ENCODE assay signal across 8 cellular contexts in the genomic region with DNA sequence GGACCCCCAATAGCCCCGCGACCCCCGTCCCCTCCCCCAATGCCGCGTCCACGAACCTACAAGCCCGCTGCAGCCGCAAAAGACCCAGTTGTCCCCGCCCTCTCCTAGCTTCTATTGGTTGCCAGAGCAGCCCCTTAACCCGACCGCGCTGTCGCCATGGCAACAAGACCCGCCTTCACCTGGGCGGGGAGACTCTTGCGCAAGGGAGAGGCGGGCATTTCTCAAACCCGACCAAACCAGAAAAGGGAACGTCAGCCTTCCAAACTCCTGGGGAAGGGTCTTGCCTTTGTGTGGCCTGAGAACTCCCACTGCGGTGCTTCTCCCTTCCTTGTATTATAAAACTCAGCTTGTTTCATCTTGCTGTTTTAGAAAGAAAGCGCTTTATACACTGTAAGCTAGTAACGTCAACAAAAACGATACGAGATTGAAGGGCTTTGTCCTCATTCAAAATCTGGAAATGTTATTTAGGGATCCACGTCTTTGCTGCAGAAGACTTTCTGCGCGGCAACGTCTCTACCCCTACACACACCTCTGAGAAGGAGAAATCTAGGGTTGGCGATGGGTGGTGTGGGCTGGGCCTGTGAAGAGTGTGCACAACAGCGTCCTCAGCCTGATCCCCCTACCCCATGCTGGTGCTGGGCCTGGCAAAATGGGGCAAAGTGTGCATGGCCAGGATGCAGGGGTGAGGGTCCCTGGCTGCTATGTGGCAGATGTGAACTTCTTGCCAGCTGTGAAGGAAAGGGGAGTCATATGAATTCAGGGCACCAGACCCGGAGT. TPM values are rescaled to one million over a fixed set of nuclear protein-coding genes. Genes with fewer than 3 reads are reported as not detected.
DNase-seq lines count a peak whose midpoint lies in the region; ATAC-seq, FAIRE-seq and TF ChIP-seq lines count a peak whose summit lies in the region.

A gene (minus strand): TSS at position 86 of the 777 bp plus-strand sequence. CDS start 551 bp downstream, outside the sequence.

- H3K4me3 ChIP-seq in AG09309 (ENCODE audit: control insufficient read depth, low read depth, low read length) (peak within 1 kb of the TSS; percentile 87), keratinocyte (ENCODE audit: control insufficient read depth in 2 of 3, extremely low read depth in 1 of 3, insufficient read depth in 2 of 3, low read depth in 1 of 3, low read length in 3 of 3) (peak within 1 kb of the TSS; percentile 60 to 74 (median 71))

- no peaks in the 10 kb centered on the region for H3K9me1 ChIP-seq in keratinocyte (ENCODE audit: control insufficient read depth, extremely low read depth, insufficient read depth, low read length)

- dilution Hi-C loops in keratinocyte (cut with MboI; ENCODE audit: extremely low pct_ligation_motif_present, low sequenced_read_pairs), result no loop called here

- peak within 1 kb of the TSS; percentile 68 for H3K9ac ChIP-seq in keratinocyte (ENCODE audit: control insufficient read depth, extremely low read depth, insufficient read depth, low read length)

- H3K4me1 ChIP-seq in keratinocyte (ENCODE audit: control insufficient read depth, extremely low read depth, insufficient read depth, low read length), result peaks cover 10% of the 10 kb centered on the region

- peaks cover 3% of the 10 kb centered on the region for H3K79me2 ChIP-seq in keratinocyte (ENCODE audit: control insufficient read depth, insufficient read depth, low read length)

- TF ChIP-seq CTCF in AG09309 (IDR thresholded peaks at IDR 0.05; ENCODE audit: control insufficient read depth, insufficient read depth, low read depth, low read length, missing control alignments) (no peak), keratinocyte (optimal IDR thresholded peaks at IDR 0.05 in 1 of 3, IDR thresholded peaks at IDR 0.05 in 1 of 3, conservative IDR thresholded peaks at IDR 0.05 in 1 of 3; ENCODE audit: extremely low read depth in 1 of 3, insufficient read depth in 2 of 3, low read length in 3 of 3) (no peak)

- H2AFZ ChIP-seq in keratinocyte (ENCODE audit: control insufficient read depth, low read length), result peak within 1 kb of the TSS; percentile 98

- peaks cover 9% of the 10 kb centered on the region for H3K27me3 ChIP-seq in keratinocyte (ENCODE audit: control insufficient read depth, extremely low read depth, insufficient read depth, low read length)

- DNase-seq in AG09309 (ENCODE audit: low read depth), result peak; percentile 67
- DNase-seq in GM19239 (ENCODE audit: insufficient read length, low spot score), result peak; percentile 95
- DNase-seq in NCI-H510A treated with DMSO at 0.1 percent for 48 hours (lab: John Stamatoyannopoulos, UW), result peak; percentile 89
- DNase-seq in activated CD4-positive, alpha-beta T cell treated with anti-CD3 and anti-CD28 coated beads for 1 hour, result peak; percentile 98
- peak; percentile 87 to 95 for DNase-seq in cerebellar nuclear complex (lab: John Stamatoyannopoulos, UW)
- peak; percentile 59 for DNase-seq in keratinocyte (ENCODE audit: low read depth, low spot score)
- peak; percentile 97 to 99 (median 98) for DNase-seq in stimulated activated CD4-positive, alpha-beta T cell treated with anti-CD3 and anti-CD28 coated beads, Interleukin-12 subunit alpha, Interleukin-12 subunit beta, amount 100 ng/mL, for 48 hours (ENCODE audit: low read depth in 2 of 3, low spot score in 1 of 3)

- peaks cover 5 to 6% of the 10 kb centered on the region in 2 experiments for H3K36me3 ChIP-seq in keratinocyte (ENCODE audit: control insufficient read depth in 2 of 2, extremely low read depth in 1 of 2, insufficient read depth in 2 of 2, low read length in 2 of 2)

- H4K20me1 ChIP-seq in keratinocyte (ENCODE audit: control insufficient read depth, extremely low read depth, insufficient read depth, low read length), result no peaks in the 10 kb centered on the region

- no peaks in the 10 kb centered on the region for H3K9me3 ChIP-seq in keratinocyte (ENCODE audit: control insufficient read depth, low read depth, low read length)

- H3K27ac ChIP-seq in keratinocyte (ENCODE audit: control insufficient read depth, insufficient read depth, low read length), result peak within 1 kb of the TSS; percentile 53

- H3K4me2 ChIP-seq in keratinocyte (ENCODE audit: control insufficient read depth, extremely low read depth, insufficient read depth, low read depth, low read length), result peak within 1 kb of the TSS; percentile 99

- FAIRE-seq in GM19239 (lab: Jason Lieb, UNC) (peak; percentile 87), keratinocyte (lab: Jason Lieb, UNC) (peak; percentile 53)

- ATAC-seq in HG03442 (IDR thresholded peaks at IDR 0.05; ENCODE audit: unreplicated experiment), result peak; percentile 97

RNA-seq across cellular contexts. Expression of the gene that starts here (rescaled TPM):
- 56.0 to 106 TPM (median 59.8 TPM) in 3 replicates for polyA plus RNA-seq in keratinocyte
- 16.1 TPM for polyA plus RNA-seq in keratinocyte (2011; ENCODE audit: low read depth)
- 54.3 and 55.6 TPM in 2 replicates for polyA plus RNA-seq in keratinocyte (2011; cell fraction: cytosol; rRNA removed)
- 64.9 and 85.3 TPM in 2 replicates for polyA plus RNA-seq in keratinocyte (2011; cell fraction: nucleus; rRNA removed)
- 26.5 and 49.8 TPM in 2 replicates for polyA plus RNA-seq in keratinocyte (2012; ENCODE audit: low replicate concordance)
- polyA minus RNA-seq in keratinocyte, result 77.3 to 171 TPM (median 109 TPM) in 3 replicates
- 36.3 TPM for polyA minus RNA-seq in keratinocyte (2011; cell fraction: cytosol; rRNA and poly(A)+ RNA removed)
- 25.4 and 26.7 TPM in 2 replicates for polyA minus RNA-seq in keratinocyte (2011; cell fraction: nucleus; rRNA and poly(A)+ RNA removed)

Comparison
In these comparisons a context has a peak if more than half of its experiments do, and no peak if none do; other contexts are left out.
1. Peak in every context shown above with its lines: DNase-seq, ATAC-seq, H3K4me3 ChIP-seq and H3K27ac ChIP-seq.